Comparison of ENCODE assay signal across 25 cellular contexts in the genomic region with DNA sequence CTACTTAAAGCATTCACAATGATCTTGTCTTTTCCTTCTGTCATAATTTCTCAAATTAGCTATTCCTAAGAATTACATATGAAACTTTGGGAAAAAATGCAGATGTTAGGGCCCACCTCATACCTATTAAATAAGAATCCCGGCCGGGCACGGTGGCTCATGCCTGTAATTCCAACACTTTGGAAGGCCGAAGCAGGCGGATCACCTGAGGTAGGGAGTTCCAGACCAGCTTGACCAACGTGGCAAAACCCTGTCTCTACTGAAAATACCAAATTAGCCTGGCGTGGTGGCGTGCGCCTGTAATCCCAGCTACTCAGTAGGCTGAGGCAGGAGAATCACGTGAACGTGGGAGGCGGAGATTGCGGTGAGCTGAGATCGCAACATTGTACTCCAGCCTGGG.
A peak's percentile ranks its signal among the peaks of the same experiment; 100 is the strongest.
DNase-seq lines count a peak whose midpoint lies in the region; ATAC-seq, FAIRE-seq and TF ChIP-seq lines count a peak whose summit lies in the region.
"Had no signal": no experiment of that assay in that cellular context is flagged by ENCODE, and none has a peak within 500 bp of the region (broad histone marks: within the 10 kb centered on the region; RNA-seq: fewer than 3 reads in every experiment).

No MANE protein-coding gene starts in this region.

- H3K4me1 ChIP-seq in endothelial cell of umbilical vein (ENCODE audit: control insufficient read depth, extremely low read depth, insufficient read depth, low read length) (peaks cover 4% of the 10 kb centered on the region), neuronal stem cell (ENCODE audit: control insufficient read depth in 2 of 2, insufficient read depth in 1 of 2, low read depth in 1 of 2, low read length in 2 of 2) (no peaks in the 10 kb centered on the region)
- H3K4me1 ChIP-seq: BE2C, BLaER1 had no signal

- TF ChIP-seq POLR2A in endothelial cell of umbilical vein (IDR thresholded peaks at IDR 0.05; ENCODE audit: low read depth, low read length) = no peak

- H3K9ac ChIP-seq in endothelial cell of umbilical vein (replicated peaks; ENCODE audit: extremely low read depth, insufficient read depth, low read length) = no peak overlapping the region
- peak overlapping the region; percentile 17 for H3K9ac ChIP-seq in neuronal stem cell (ENCODE audit: low read depth, low read length, poor library complexity)
- H3K9ac ChIP-seq: BLaER1 had no signal

- no peak overlapping the region for H2BK5ac ChIP-seq in neuronal stem cell (ENCODE audit: low read length)

- H3K36me3 ChIP-seq in endothelial cell of umbilical vein (ENCODE audit: control insufficient read depth in 2 of 2, extremely low read depth in 1 of 2, insufficient read depth in 2 of 2, low read length in 2 of 2) = no peaks in the 10 kb centered on the region
- no peaks in the 10 kb centered on the region for H3K36me3 ChIP-seq in neuronal stem cell (replicated peaks in 1 of 2; ENCODE audit: control insufficient read depth in 2 of 2, insufficient read depth in 2 of 2, low read length in 2 of 2)
- H3K36me3 ChIP-seq: BE2C, BLaER1 had no signal

- H3K18ac ChIP-seq in neuronal stem cell (ENCODE audit: low read length) = no peak overlapping the region

- no peak for TF ChIP-seq CTCF in endothelial cell of umbilical vein (IDR thresholded peaks at IDR 0.05; ENCODE audit: extremely low read depth in 1 of 2, insufficient read depth in 1 of 2, low read depth in 1 of 2, low read length in 2 of 2)

- DNase-seq in endothelial cell of umbilical vein (ENCODE audit: low read depth, low spot score) (no peak), neuronal stem cell (ENCODE audit: low spot score) (no peak), kidney tubule cell (ENCODE audit: low spot score) (no peak)
- DNase-seq: 8988T; ACHN; BE2C; C1 segment of cervical spinal cord; CD4-positive, alpha-beta memory T cell; CD4-positive, CD25-positive, alpha-beta regulatory T cell; CD8-positive, alpha-beta memory T cell; COR-L47; DMS 273 treated with DMSO at 0.1 percent for 48 hours; DMS153; DMS53; DMS79; DND-41; EL; GDM1 had no signal

- H2AFZ ChIP-seq in endothelial cell of umbilical vein (ENCODE audit: low read depth, low read length) = no peak overlapping the region
- no peak overlapping the region for H2AFZ ChIP-seq in neuronal stem cell (ENCODE audit: low read length)

- no TSS peak for BruUV-seq in endothelial cell of umbilical vein (replicated peaks; lab: Mats Ljungman, UMichigan)

- H4K91ac ChIP-seq in neuronal stem cell (ENCODE audit: low read depth, low read length, poor library complexity) = no peak overlapping the region

- FAIRE-seq in endothelial cell of umbilical vein (lab: Jason Lieb, UNC) = peak; percentile 15
- FAIRE-seq: A204.1, GM12878, GM12892, GM18507 had no signal

- no CpG with 5 or more reads among the region's 14 CpGs for WGBS in neuronal stem cell (ENCODE audit: extremely low coverage in 2 of 2, insufficient read length in 2 of 2, insufficient replicate concordance in 1 of 2), 2 donors

- H3K79me2 ChIP-seq in endothelial cell of umbilical vein (ENCODE audit: control insufficient read depth, insufficient read depth, low read length) = no peaks in the 10 kb centered on the region

- H3K14ac ChIP-seq in neuronal stem cell (ENCODE audit: low read length) = no peak overlapping the region

- no peak overlapping the region for H3K4ac ChIP-seq in neuronal stem cell (ENCODE audit: low read length)

- CTCF ChIA-PET in endothelial cell of umbilical vein (lab: Charles Lee) = no interaction called here

- no peak overlapping the region for H4K8ac ChIP-seq in neuronal stem cell (ENCODE audit: low read depth, low read length)

- H2BK15ac ChIP-seq in neuronal stem cell (ENCODE audit: low read length) = no peak overlapping the region

- no peak overlapping the region for H2AK5ac ChIP-seq in neuronal stem cell (ENCODE audit: low read depth, low read length)

- H3K27ac ChIP-seq in endothelial cell of umbilical vein (ENCODE audit: insufficient read depth, low read depth, low read length) = no peak overlapping the region
- H3K27ac ChIP-seq in neuronal stem cell (replicated peaks; ENCODE audit: low read length) = no peak overlapping the region
- H3K27ac ChIP-seq: BLaER1 had no signal

- H2BK120ac ChIP-seq in neuronal stem cell (ENCODE audit: low read depth, low read length) = no peak overlapping the region

- H3K4me2 ChIP-seq in endothelial cell of umbilical vein (ENCODE audit: insufficient read depth, low read length) (no peak overlapping the region), neuronal stem cell (ENCODE audit: insufficient read depth, low read length, poor library complexity, severe bottlenecking) (no peak overlapping the region)
- H3K4me2 ChIP-seq: BLaER1 had no signal

- H4K20me1 ChIP-seq in endothelial cell of umbilical vein (replicated peaks; ENCODE audit: control insufficient read depth, extremely low read depth, insufficient read depth, low read length) = no peaks in the 10 kb centered on the region
- H4K20me1 ChIP-seq: BLaER1 had no signal

- H3K4me3 ChIP-seq in endothelial cell of umbilical vein (replicated peaks in 1 of 3; ENCODE audit: insufficient read depth in 1 of 3, low read depth in 1 of 3, low read length in 3 of 3) (no peak overlapping the region), neuronal stem cell (ENCODE audit: low read length in 2 of 2) (no peak overlapping the region)
- H3K4me3 ChIP-seq: BLaER1, GM12878 had no signal

- intact Hi-C loops in endothelial cell of umbilical vein (cut with micrococcal nuclease) = no loop called here

- no peak overlapping the region for H3K23ac ChIP-seq in neuronal stem cell (ENCODE audit: low read depth, low read length, poor library complexity)

- H3K9me1 ChIP-seq in endothelial cell of umbilical vein (replicated peaks; ENCODE audit: control insufficient read depth, extremely low read depth, insufficient read depth, low read length) = no peaks in the 10 kb centered on the region

- H3K79me1 ChIP-seq in neuronal stem cell (ENCODE audit: low read depth, low read length) = no peaks in the 10 kb centered on the region

- H3K9me3 ChIP-seq in endothelial cell of umbilical vein (replicated peaks; ENCODE audit: control insufficient read depth, insufficient read depth, low read length) (no peaks in the 10 kb centered on the region), neuronal stem cell (replicated peaks in 1 of 2; ENCODE audit: control insufficient read depth in 2 of 2, insufficient read depth in 1 of 2, low read depth in 1 of 2, low read length in 2 of 2) (no peaks in the 10 kb centered on the region)
- H3K9me3 ChIP-seq: BE2C, BLaER1 had no signal

- dilution Hi-C loops in endothelial cell of umbilical vein (cut with MboI; ENCODE audit: extremely low pct_ligation_motif_present, low sequenced_read_pairs) = no loop called here

- H2BK12ac ChIP-seq in neuronal stem cell (ENCODE audit: low read length) = no peak overlapping the region

- H3K27me3 ChIP-seq in endothelial cell of umbilical vein (ENCODE audit: control insufficient read depth in 2 of 2, insufficient read depth in 2 of 2, low read length in 2 of 2) = no peaks in the 10 kb centered on the region
- H3K27me3 ChIP-seq in neuronal stem cell (ENCODE audit: control insufficient read depth in 3 of 3, insufficient read depth in 3 of 3, low read depth in 1 of 3, low read length in 3 of 3) = no peaks in the 10 kb centered on the region
- H3K27me3 ChIP-seq: BE2C, BLaER1 had no signal

- ATAC-seq in GM19467 (IDR thresholded peaks at IDR 0.05; ENCODE audit: unreplicated experiment) (no peak), GM19328 (IDR thresholded peaks at IDR 0.05; ENCODE audit: unreplicated experiment) (no peak)
- ATAC-seq: GM12878 had no signal

- POLR2A ChIA-PET in endothelial cell of umbilical vein (lab: Charles Lee) = no interaction called here

TF ChIP-seq in endothelial cell of umbilical vein, 7 proteins besides CTCF, POLR2A, EP300 and RAD21:
- TF ChIP-seq, protein P1, sequence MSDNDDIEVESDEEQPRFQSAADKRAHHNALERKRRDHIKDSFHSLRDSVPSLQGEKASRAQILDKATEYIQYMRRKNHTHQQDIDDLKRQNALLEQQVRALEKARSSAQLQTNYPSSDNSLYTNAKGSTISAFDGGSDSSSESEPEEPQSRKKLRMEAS (IDR thresholded peaks at IDR 0.05; ENCODE audit: insufficient read depth, insufficient read length) = no peak
- no peak for TF ChIP-seq MYC (IDR thresholded peaks at IDR 0.05; ENCODE audit: low read depth, low read length)
- TF ChIP-seq JUN (IDR thresholded peaks at IDR 0.05; ENCODE audit: borderline replicate concordance, insufficient read depth, insufficient read length, low read depth) = no peak
- TF ChIP-seq POLR2AphosphoS5 (IDR thresholded peaks at IDR 0.05; ENCODE audit: insufficient read depth, low read depth, low read length) = no peak
- no peak for TF ChIP-seq FOS (IDR thresholded peaks at IDR 0.05; ENCODE audit: borderline replicate concordance, insufficient read depth, low read length)
- no peak for TF ChIP-seq GATA2 (IDR thresholded peaks at IDR 0.05; ENCODE audit: insufficient read depth, insufficient read length, low read depth, low read length)
- no peak for TF ChIP-seq EZH2 (IDR thresholded peaks at IDR 0.05; ENCODE audit: borderline replicate concordance, low read depth, low read length, severe bottlenecking)
